Comparison of ENCODE assay signal across 15 cellular contexts in genomic region chr5:132237141-132237540, GRCh38. TPM values are rescaled to one million over a fixed set of nuclear protein-coding genes. Genes with fewer than 3 reads are reported as not detected.
A peak's percentile ranks its signal among the peaks of the same experiment; 100 is the strongest.
DNase-seq lines count a peak whose midpoint lies in the region; ATAC-seq, FAIRE-seq and TF ChIP-seq lines count a peak whose summit lies in the region.
"Had no signal": no experiment of that assay in that cellular context is flagged by ENCODE, and none has a peak within 500 bp of the region (broad histone marks: within the 10 kb centered on the region; RNA-seq: fewer than 3 reads in every experiment).

No MANE protein-coding gene starts in this region.

- H4K5ac ChIP-seq in H9 (ENCODE audit: insufficient read length, low read depth, low read length) = no peak overlapping the region

- no peak overlapping the region for H3K18ac ChIP-seq in H9 (ENCODE audit: insufficient read length, low read depth, low read length)

- intact Hi-C loops in activated CD4-positive, alpha-beta T cell treated with anti-CD3 and anti-CD28 coated beads for 36 hours (cut with DNase I, micrococcal nuclease) = no loop called here

- no peak for FAIRE-seq in A549 (lab: Jason Lieb, UNC)

- TF ChIP-seq POLR2A in A549 (IDR thresholded peaks at IDR 0.05; ENCODE audit: low read length) = no peak

- H2AK5ac ChIP-seq in H9 (ENCODE audit: insufficient read length, low read length) = no peak overlapping the region

- no peak overlapping the region for H3K4ac ChIP-seq in H9 (ENCODE audit: low read depth, low read length)

- TF ChIP-seq CTCF in A549 (IDR thresholded peaks at IDR 0.05) (no peak), H9 (conservative IDR thresholded peaks at IDR 0.05) (peak; percentile 26; the same call in 1 of the 3 replicates)

- no peak overlapping the region for H3K9ac ChIP-seq in H9 (ENCODE audit: extremely low read depth, insufficient read length, low read length)

- no peak overlapping the region for H2BK20ac ChIP-seq in H9 (ENCODE audit: low read depth, low read length, poor library complexity, severe bottlenecking)

- no peak overlapping the region for H2BK12ac ChIP-seq in H9 (ENCODE audit: insufficient read length, low read depth, low read length)

- H4K91ac ChIP-seq in H9 (ENCODE audit: insufficient read length, low read depth, low read length) = no peak overlapping the region

- H3K4me2 ChIP-seq in A549 = no peak overlapping the region
- no peak overlapping the region for H3K4me2 ChIP-seq in H9 (ENCODE audit: insufficient read depth, insufficient read length, low read length)

- H3K27me3 Mint-ChIP-seq in H9 (ENCODE audit: low read depth) = peaks cover 10% of the 10 kb centered on the region
- peaks cover 4% of the 10 kb centered on the region for H3K27me3 Mint-ChIP-seq in activated CD4-positive, alpha-beta T cell treated with anti-CD3 and anti-CD28 coated beads for 36 hours

- no peak for TF ChIP-seq EP300 in A549 (IDR thresholded peaks at IDR 0.05)

- no peaks in the 10 kb centered on the region for H3K23me2 ChIP-seq in H9 (ENCODE audit: insufficient read length, low read depth, low read length, poor library complexity, severe bottlenecking)

- no peaks in the 10 kb centered on the region for H3K27me3 ChIP-seq in H9 (ENCODE audit: insufficient read depth, low read length)
- H3K27me3 ChIP-seq: tibial nerve had no signal

- CTCF ChIA-PET in A549 (lab: Yijun Ruan, JAX) = interaction anchor here (0.6 to 4.2 kb wide), 21 partner anchors 11 to 264 kb away, joined by 3 to 42 read pairs (median 9); partner anchors contain the start of genes P4HA2 and SLC22A4
- CTCF ChIA-PET in activated CD4-positive, alpha-beta T cell treated with anti-CD3 and anti-CD28 coated beads for 36 hours (lab: Charles Lee) = interaction anchor here (0.5 to 4.1 kb wide), 22 partner anchors 9 to 500 kb away, joined by 3 to 48 read pairs (median 4); partner anchors contain the start of genes KIF3A, P4HA2, RAD50 and SLC22A5

- ATAC-seq in A549 = peak; percentile 33 to 73; a peak in 3 of 6 replicates
- peak; percentile 23 for ATAC-seq in left lobe of liver
- ATAC-seq in activated CD4-positive, alpha-beta T cell treated with anti-CD3 and anti-CD28 coated beads for 36 hours = no peak
- no peak for ATAC-seq in HG03095 (IDR thresholded peaks at IDR 0.05; ENCODE audit: unreplicated experiment)
- no peak for ATAC-seq in HG03025 (IDR thresholded peaks at IDR 0.05; ENCODE audit: low FRiP score, unreplicated experiment)

- H2AFZ ChIP-seq in H9 (ENCODE audit: low read length) = no peak overlapping the region

- no peaks in the 10 kb centered on the region for H3K4me1 Mint-ChIP-seq in H9
- H3K4me1 Mint-ChIP-seq in activated CD4-positive, alpha-beta T cell treated with anti-CD3 and anti-CD28 coated beads for 36 hours = no peaks in the 10 kb centered on the region
- H3K4me1 Mint-ChIP-seq: immature natural killer cell had no signal

- H2BK15ac ChIP-seq in H9 (ENCODE audit: low read depth, low read length) = no peak overlapping the region

- no peak overlapping the region for H3K27ac ChIP-seq in A549
- H3K27ac ChIP-seq in H9 (ENCODE audit: insufficient read length, low read depth, low read length) = no peak overlapping the region

- H3K9me3 Mint-ChIP-seq in H9 = peaks cover 0 to 2% of the 10 kb centered on the region in 2 experiments; a peak in 2 of 5 replicates
- H3K9me3 Mint-ChIP-seq in activated CD4-positive, alpha-beta T cell treated with anti-CD3 and anti-CD28 coated beads for 36 hours (ENCODE audit: low read depth) = peaks cover 4% of the 10 kb centered on the region
- H3K9me3 Mint-ChIP-seq: immature natural killer cell had no signal

- no peak overlapping the region for H3K4me3 ChIP-seq in A549
- H3K4me3 ChIP-seq: tibial nerve had no signal

- no peak for DNase-seq in A549 (ENCODE audit: low read depth in 1 of 2, low spot score in 1 of 2)
- peak; percentile 35 for DNase-seq in H9
- peak; percentile 86 for DNase-seq in amniotic epithelial cell (ENCODE audit: low read depth)
- DNase-seq in left lobe of liver (ENCODE audit: low spot score) = no peak
- no peak for DNase-seq in activated CD4-positive, alpha-beta T cell treated with anti-CD3 and anti-CD28 coated beads for 36 hours
- DNase-seq in HPDE6-E6E7 (ENCODE audit: extremely low spot score) = no peak
- DNase-seq: activated CD4-positive, CD25-positive, alpha-beta regulatory T cell; dermis blood vessel endothelial cell; DMS53; immature natural killer cell; midbrain; NCI-H2029 treated with DMSO at 0.1 percent for 48 hours had no signal

- H3K79me2 ChIP-seq in H9 (ENCODE audit: insufficient read depth, low read length) = no peaks in the 10 kb centered on the region

- no peak overlapping the region for H4K8ac ChIP-seq in H9 (replicated peaks; ENCODE audit: insufficient read length, low read depth, low read length)

- no peak overlapping the region for H2BK120ac ChIP-seq in H9 (ENCODE audit: low read depth, low read length, poor library complexity, severe bottlenecking)

- H3K27ac Mint-ChIP-seq in H9 = no peak overlapping the region; a peak in 1 of 7 replicates
- no peak overlapping the region for H3K27ac Mint-ChIP-seq in activated CD4-positive, alpha-beta T cell treated with anti-CD3 and anti-CD28 coated beads for 36 hours
- H3K27ac Mint-ChIP-seq: immature natural killer cell had no signal

- H3T11ph ChIP-seq in H9 (ENCODE audit: low read length) = no peak overlapping the region

- H3K4me1 ChIP-seq in A549 (no peaks in the 10 kb centered on the region), H9 (ENCODE audit: insufficient read depth, low read length) (no peaks in the 10 kb centered on the region)

- no peak overlapping the region for H3K4me3 Mint-ChIP-seq in H9
- no peak overlapping the region for H3K4me3 Mint-ChIP-seq in activated CD4-positive, alpha-beta T cell treated with anti-CD3 and anti-CD28 coated beads for 36 hours
- H3K4me3 Mint-ChIP-seq: immature natural killer cell had no signal

- no peak overlapping the region for H2BK5ac ChIP-seq in H9 (ENCODE audit: insufficient read length, low read length)

- no peak for TF ChIP-seq RAD21 in A549 (conservative IDR thresholded peaks at IDR 0.05 in 1 of 2, IDR thresholded peaks at IDR 0.05 in 1 of 2)

- no peak overlapping the region for H3K56ac ChIP-seq in H9 (ENCODE audit: insufficient read length, low read depth, low read length)

- WGBS in A549 (ENCODE audit: missing lambda C conversion rate) = 87% methylated on average over 1 of the region's 1 CpG
- no CpG with 5 or more reads among the region's 1 CpG for WGBS in H9 (ENCODE audit: extremely low coverage, insufficient read length, low lambda C conversion rate)

- H3K36me3 Mint-ChIP-seq in H9 (ENCODE audit: insufficient read depth in 1 of 3, low read depth in 3 of 3) = no peaks in the 10 kb centered on the region
- H3K36me3 Mint-ChIP-seq in activated CD4-positive, alpha-beta T cell treated with anti-CD3 and anti-CD28 coated beads for 36 hours (ENCODE audit: low read depth) = no peaks in the 10 kb centered on the region
- H3K36me3 Mint-ChIP-seq: immature natural killer cell had no signal

- H3K9me3 ChIP-seq in A549 = 0 out of 3 replicates have a peak, but pooled peaks cover 4% of the 10 kb centered on the region
- H3K9me3 ChIP-seq in H9 (ENCODE audit: control insufficient read depth, low read depth, low read length) = no peaks in the 10 kb centered on the region

- H4K20me1 ChIP-seq in H9 (ENCODE audit: control insufficient read depth, insufficient read depth, insufficient read length) = no peaks in the 10 kb centered on the region

- POLR2A ChIA-PET in A549 (lab: Yijun Ruan, JAX) = interaction anchor here (1.5 to 2.1 kb wide), 2 partner anchors 10 to 57 kb away, joined by 6 to 18 read pairs; partner anchors contain the start of genes P4HA2 and SLC22A4
- POLR2A ChIA-PET in activated CD4-positive, alpha-beta T cell treated with anti-CD3 and anti-CD28 coated beads for 36 hours (lab: Charles Lee) = no interaction called here

- no peaks in the 10 kb centered on the region for H3K79me1 ChIP-seq in H9 (ENCODE audit: insufficient read depth, low read depth, low read length, poor library complexity, severe bottlenecking)

- H3K23ac ChIP-seq in H9 (ENCODE audit: insufficient read length, low read depth, low read length) = no peak overlapping the region

- H3K14ac ChIP-seq in H9 (ENCODE audit: insufficient read depth, low read length) = no peak overlapping the region

RNA-seq across cellular contexts. Expression of gene P4HA2, which starts 9.5 kb away (rescaled TPM):
- polyA plus RNA-seq in A549 (2011; rRNA removed) = 45.0 and 64.9 TPM in 2 replicates
- 26.4 and 29.2 TPM in 2 replicates for polyA plus RNA-seq in A549 (2012; cell fraction: cytosol; rRNA removed)
- polyA plus RNA-seq in A549 (2012; cell fraction: nucleus; rRNA removed) = 49.6 and 58.3 TPM in 2 replicates
- polyA plus RNA-seq in A549 (2017; fragmentation: RNase III; extraction: RNeasy Plus Mini Kit Qiagen cat#74134 plus additional on column Dnase treatment) = 35.1 to 40.3 TPM (median 36.4 TPM) in 3 replicates
- polyA minus RNA-seq in A549 (2011; rRNA and poly(A)+ RNA removed) = 53.0 and 67.7 TPM in 2 replicates
- total RNA-seq in H9 (2021) = 15.1 and 15.3 TPM in 2 replicates
- total RNA-seq in left lobe of liver = 13.8 TPM
- total RNA-seq in activated CD4-positive, alpha-beta T cell treated with anti-CD3 and anti-CD28 coated beads for 36 hours = 1 to 10 TPM; 6.1 to 8.9 TPM

RNA-seq across cellular contexts. Expression of gene PDLIM4, which starts 20.4 kb away (rescaled TPM):
- polyA plus RNA-seq in A549 (2011; rRNA removed) (not detected in 2 replicates), A549 (2017; fragmentation: RNase III; extraction: RNeasy Plus Mini Kit Qiagen cat#74134 plus additional on column Dnase treatment) (0.09 to 0.28 TPM (median 0.20 TPM) in 3 replicates)
- polyA plus RNA-seq in A549 (2012; cell fraction: cytosol; rRNA removed) = 0.07 and 0.09 TPM in 2 replicates
- polyA plus RNA-seq in A549 (2012; cell fraction: nucleus; rRNA removed) = 0.42 and 0.56 TPM in 2 replicates
- 0.39 TPM in 1 of 2 replicates, not detected in the other for polyA minus RNA-seq in A549 (2011; rRNA and poly(A)+ RNA removed)
- total RNA-seq in H9 (2021) (7.6 and 12.2 TPM in 2 replicates), left lobe of liver (0.88 TPM)
- total RNA-seq in activated CD4-positive, alpha-beta T cell treated with anti-CD3 and anti-CD28 coated beads for 36 hours = under 1 TPM; 0.21 to 0.23 TPM
- polyA plus RNA-seq: immature natural killer cell had no signal

RNA-seq across cellular contexts. Expression of gene SLC22A4, which starts 57.1 kb away (rescaled TPM):
- polyA plus RNA-seq in A549 (2011; rRNA removed) (4.1 and 4.6 TPM in 2 replicates), A549 (2017; fragmentation: RNase III; extraction: RNeasy Plus Mini Kit Qiagen cat#74134 plus additional on column Dnase treatment) (3.2 to 4.2 TPM (median 3.6 TPM) in 3 replicates)
- polyA plus RNA-seq in A549 (2012; cell fraction: cytosol; rRNA removed) = 2.1 and 3.2 TPM in 2 replicates
- polyA plus RNA-seq in A549 (2012; cell fraction: nucleus; rRNA removed) = 8.2 and 10.1 TPM in 2 replicates
- polyA minus RNA-seq in A549 (2011; rRNA and poly(A)+ RNA removed) = 5.6 and 6.8 TPM in 2 replicates
- total RNA-seq in H9 (2021) (0.70 and 0.72 TPM in 2 replicates), left lobe of liver (0.20 TPM)
- 1 to 10 TPM in 1 of 2 experiments, under 1 TPM in 1; 0.66 to 1.1 TPM for total RNA-seq in activated CD4-positive, alpha-beta T cell treated with anti-CD3 and anti-CD28 coated beads for 36 hours
- polyA plus RNA-seq: immature natural killer cell had no signal

Comparison
In these comparisons a context has a peak if more than half of its experiments do, and no peak if none do; other contexts are left out.
1. ATAC-seq: peak in A549 (2 of 2) and left lobe of liver (single experiment); none in activated CD4-positive, alpha-beta T cell treated with anti-CD3 and anti-CD28 coated beads for 36 hours (single experiment), HG03095 (single experiment) and HG03025 (single experiment).
2. DNase-seq: peak in H9 (single experiment) and amniotic epithelial cell (single experiment); none in A549 (0 of 2), left lobe of liver (single experiment), activated CD4-positive, alpha-beta T cell treated with anti-CD3 and anti-CD28 coated beads for 36 hours (single experiment) and HPDE6-E6E7 (single experiment).